Comparison of ENCODE assay signal across 23 cellular contexts in the genomic region with DNA sequence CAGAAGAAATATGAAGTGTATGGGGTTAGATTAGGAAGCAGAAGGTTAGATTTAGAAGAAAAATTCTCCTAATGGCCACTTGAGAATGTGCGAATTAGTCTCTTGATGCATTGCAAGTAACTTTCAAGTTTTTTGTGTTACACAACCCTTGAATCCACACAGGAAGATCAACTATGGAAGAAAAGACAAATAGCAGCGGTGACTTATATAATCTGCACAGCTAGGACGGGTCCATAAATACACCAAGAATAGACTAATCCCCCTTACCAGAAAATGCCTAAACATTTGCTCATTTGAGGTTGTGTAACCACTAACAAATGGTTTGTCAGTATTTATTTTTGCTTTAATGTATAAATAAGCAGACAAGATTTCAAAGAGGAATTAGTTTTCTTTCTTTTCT.
"Had no signal": no experiment of that assay in that cellular context is flagged by ENCODE, and none has a peak within 500 bp of the region (broad histone marks: within the 10 kb centered on the region; RNA-seq: fewer than 3 reads in every experiment).

No MANE protein-coding gene starts in this region.

- ATAC-seq: activated CD4-positive, CD25-positive, alpha-beta regulatory T cell treated with anti-CD3 and anti-CD28 coated beads, Interleukin-2, amount 50 U/mL, for 24 hours; activated naive CD8-positive, alpha-beta T cell treated with anti-CD3 and anti-CD28 coated beads, Interleukin-2, amount 50 U/mL, for 24 hours; activated T-cell treated with anti-CD3 and anti-CD28 coated beads, Interleukin-2, amount 50 U/mL, for 4 hours; foreskin keratinocyte; left lobe of liver; right cardiac atrium; stimulated activated effector memory CD8-positive, alpha-beta T cell treated with anti-CD3 and anti-CD28 coated beads, Interleukin-12 subunit alpha, Interleukin-12 subunit beta, amount 100 ng/mL, for 72 hours had no signal

- H3K4me3 ChIP-seq: ascending aorta, breast epithelium, esophagus squamous epithelium, lung, skin epidermis, thoracic aorta, upper lobe of left lung had no signal

- DNase-seq: activated CD4-positive, alpha-beta T cell treated with anti-CD3 and anti-CD28 coated beads, Interleukin-2, amount 50 U/mL, for 1 hour; activated CD8-positive, alpha-beta memory T cell treated with anti-CD3 and anti-CD28 coated beads, Interleukin-2, amount 50 U/mL, for 4 hours; activated naive CD4-positive, alpha-beta T cell treated with anti-CD3 and anti-CD28 coated beads for 36 hours; activated naive CD8-positive, alpha-beta T cell treated with anti-CD3 and anti-CD28 coated beads, Interleukin-2, amount 50 U/mL, for 24 hours; activated T-cell treated with anti-CD3 and anti-CD28 coated beads, Interleukin-2, amount 50 U/mL, for 4 hours; cerebellar nuclear complex; effector memory CD4-positive, alpha-beta T cell; esophagus squamous epithelium; foreskin keratinocyte; hippocampal formation; islet precursor cell; occipital lobe; right cardiac atrium; stimulated activated CD4-positive, alpha-beta T cell treated with anti-CD3 and anti-CD28 coated beads, Interleukin-4, amount 100 ng/mL, for 24 hours; upper lobe of left lung had no signal

- H3K27me3 ChIP-seq: ascending aorta, breast epithelium, esophagus squamous epithelium, foreskin keratinocyte, upper lobe of left lung had no signal

- H3K27ac ChIP-seq: ascending aorta, breast epithelium, esophagus squamous epithelium, foreskin keratinocyte, skin epidermis, thoracic aorta, upper lobe of left lung had no signal

- H3K36me3 ChIP-seq: ascending aorta, breast epithelium, esophagus squamous epithelium, thoracic aorta, upper lobe of left lung had no signal

- H3K4me1 ChIP-seq: ascending aorta, breast epithelium, esophagus squamous epithelium, foreskin keratinocyte had no signal

- H3K9me3 ChIP-seq: ascending aorta, breast epithelium, esophagus squamous epithelium, thoracic aorta, upper lobe of left lung had no signal
